1 cellular context compared by ENCODE assay signal in the genomic region with DNA sequence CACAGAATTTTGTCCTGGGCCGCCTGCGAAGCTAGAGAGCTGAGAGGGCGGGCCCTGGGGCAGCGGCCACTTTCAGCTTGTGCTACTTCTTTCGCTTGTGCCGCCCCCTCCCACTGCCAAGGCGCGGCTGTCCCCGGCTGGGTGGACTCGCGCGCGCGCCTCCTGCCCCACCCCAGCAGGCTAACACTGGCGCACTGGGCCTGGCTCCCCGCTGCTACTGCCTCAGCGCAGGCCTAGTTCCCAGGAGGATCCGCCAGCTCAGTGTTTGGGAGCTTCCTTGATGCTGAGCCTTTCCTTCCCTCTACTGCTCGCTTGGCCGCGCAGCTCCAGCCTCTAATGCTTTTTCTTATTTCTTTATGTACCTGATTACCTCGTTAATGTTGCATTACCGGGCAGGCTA.
TF ChIP-seq lines count a peak whose summit lies in the region.

No MANE protein-coding gene starts in this region.

TF ChIP-seq in endothelial cell of umbilical vein, 7 proteins besides CTCF, POLR2A, EP300 and RAD21 (continued from another document):
- TF ChIP-seq POLR2AphosphoS5 (IDR thresholded peaks at IDR 0.05; ENCODE audit: insufficient read depth, low read depth, low read length) (no peak), MYC (IDR thresholded peaks at IDR 0.05; ENCODE audit: low read depth, low read length) (no peak)
- TF ChIP-seq, protein P1, sequence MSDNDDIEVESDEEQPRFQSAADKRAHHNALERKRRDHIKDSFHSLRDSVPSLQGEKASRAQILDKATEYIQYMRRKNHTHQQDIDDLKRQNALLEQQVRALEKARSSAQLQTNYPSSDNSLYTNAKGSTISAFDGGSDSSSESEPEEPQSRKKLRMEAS (IDR thresholded peaks at IDR 0.05; ENCODE audit: insufficient read depth, insufficient read length) = no peak
TF ChIP-seq in endothelial cell of umbilical vein: peak in this region for 0.
